In the genomic region with DNA sequence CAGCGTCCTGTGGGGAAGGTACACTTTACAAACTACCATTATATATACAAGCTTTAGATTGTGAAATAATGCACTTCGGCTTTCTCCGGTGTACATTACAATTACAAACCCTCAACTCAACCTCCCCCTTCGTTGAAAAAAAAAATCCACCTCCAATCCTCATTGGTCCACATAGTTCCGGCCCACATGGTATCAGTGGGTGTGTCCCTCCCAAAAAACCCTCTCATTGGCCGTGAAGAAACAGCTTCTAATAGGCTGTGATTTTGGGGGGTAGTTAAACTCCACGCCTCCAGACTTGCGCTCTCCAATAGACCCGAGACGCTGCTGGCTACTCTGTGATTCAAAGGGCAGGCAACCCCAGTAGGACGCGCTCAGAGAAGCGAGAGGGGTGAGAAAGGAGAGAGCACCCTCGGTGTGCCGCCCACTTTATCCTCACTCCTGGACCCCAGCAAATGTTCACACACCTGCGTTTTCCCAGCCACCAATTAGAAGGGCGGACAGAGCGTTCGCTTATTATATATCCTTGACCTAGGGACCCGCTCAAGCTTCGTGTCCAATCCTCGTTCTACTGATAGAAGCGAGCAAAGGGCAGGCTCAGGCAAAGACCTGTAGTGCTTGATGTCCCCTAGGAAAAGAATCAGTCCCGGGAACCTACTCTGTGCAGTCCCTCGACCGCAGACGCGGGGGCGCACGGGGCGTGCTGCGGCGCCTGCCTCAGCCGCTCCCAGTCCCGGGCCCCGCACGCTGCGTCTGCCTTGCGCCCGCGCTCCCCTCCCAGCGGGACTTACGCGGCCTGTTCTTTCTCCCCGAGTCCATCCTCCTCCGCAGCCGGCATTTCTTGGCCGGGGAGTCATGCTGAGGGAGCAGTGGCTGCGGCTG, we compare ENCODE assay signal across 1 cellular context.
A peak's percentile ranks its signal among the peaks of the same experiment; 100 is the strongest.
TF ChIP-seq lines count a peak whose summit lies in the region.

No MANE protein-coding gene starts in this region.

TF ChIP-seq in HepG2, 621 proteins besides CTCF, POLR2A, EP300 and RAD21 (continued from another document and continues in another):
- TF ChIP-seq GPN1 (CRISPR knock-in tag; IDR thresholded peaks at IDR 0.05; ENCODE audit: borderline replicate concordance) (no peak), ZNF232 (CRISPR knock-in tag; IDR thresholded peaks at IDR 0.05; ENCODE audit: borderline replicate concordance) (peak; percentile 64), SKI (IDR thresholded peaks at IDR 0.05; ENCODE audit: partially characterized antibody) (peak; percentile 42), KAT8 (CRISPR knock-in tag; IDR thresholded peaks at IDR 0.05) (peak; percentile 69), SCMH1 (CRISPR knock-in tag; IDR thresholded peaks at IDR 0.05; ENCODE audit: borderline replicate concordance) (no peak), MIER2 (CRISPR knock-in tag; IDR thresholded peaks at IDR 0.05) (peak; percentile 55; the same call in 1 of the 2 replicates), FOXK1 (CRISPR knock-in tag; IDR thresholded peaks at IDR 0.05; ENCODE audit: borderline replicate concordance, low read depth) (peak; percentile 67; the same call in 1 of the 2 replicates), ZFP36L2 (CRISPR knock-in tag; IDR thresholded peaks at IDR 0.05) (no peak), POLR2G (IDR thresholded peaks at IDR 0.05; ENCODE audit: low read depth, low read length) (peak; percentile 99), CREM (IDR thresholded peaks at IDR 0.05) (peak; percentile 77; the same call in 1 of the 2 replicates), CREM (CRISPR knock-in tag; IDR thresholded peaks at IDR 0.05) (no peak), PAX8 (CRISPR knock-in tag; IDR thresholded peaks at IDR 0.05; ENCODE audit: borderline replicate concordance) (no peak), ZNF496 (CRISPR knock-in tag; IDR thresholded peaks at IDR 0.05; ENCODE audit: insufficient replicate concordance) (no peak), ZNF614 (CRISPR knock-in tag; IDR thresholded peaks at IDR 0.05; ENCODE audit: borderline replicate concordance) (0 out of 2 replicates have a peak, but pooled peaks have one; percentile 49), RXRA (CRISPR knock-in tag; IDR thresholded peaks at IDR 0.05) (peak; percentile 13; the same call in 1 of the 2 replicates), JDP2 (CRISPR knock-in tag; IDR thresholded peaks at IDR 0.05; ENCODE audit: borderline replicate concordance) (peak; percentile 37; the same call in 1 of the 2 replicates), PRMT3 (CRISPR knock-in tag; IDR thresholded peaks at IDR 0.05; ENCODE audit: borderline replicate concordance, low read depth) (0 out of 2 replicates have a peak, but pooled peaks have one; percentile 56), MED13 (CRISPR knock-in tag; IDR thresholded peaks at IDR 0.05) (peak; percentile 83; the same call in 1 of the 2 replicates), THAP11 (CRISPR knock-in tag; IDR thresholded peaks at IDR 0.05) (peak; percentile 62; the same call in 1 of the 2 replicates), ZNF124 (CRISPR knock-in tag; IDR thresholded peaks at IDR 0.05) (peak; percentile 90), RAD51 (IDR thresholded peaks at IDR 0.05; ENCODE audit: borderline replicate concordance) (0 out of 2 replicates have a peak, but pooled peaks have one; percentile 20), SNAPC2 (CRISPR knock-in tag; IDR thresholded peaks at IDR 0.05) (peak; percentile 33; the same call in 1 of the 2 replicates), CENPT (CRISPR knock-in tag; IDR thresholded peaks at IDR 0.05; ENCODE audit: low read depth) (no peak), TBP (CRISPR knock-in tag; IDR thresholded peaks at IDR 0.05) (0 out of 2 replicates have a peak, but pooled peaks have one; percentile 22), ZBTB8A (CRISPR knock-in tag; IDR thresholded peaks at IDR 0.05; ENCODE audit: borderline replicate concordance, low read depth) (no peak), KLF12 (CRISPR knock-in tag; IDR thresholded peaks at IDR 0.05; ENCODE audit: borderline replicate concordance) (peak; percentile 61; the same call in 1 of the 2 replicates), MTA1 (CRISPR knock-in tag; IDR thresholded peaks at IDR 0.05; ENCODE audit: borderline replicate concordance) (no peak), MAF1 (CRISPR knock-in tag; IDR thresholded peaks at IDR 0.05; ENCODE audit: borderline replicate concordance) (peak; percentile 66; the same call in 1 of the 2 replicates), ZNF501 (CRISPR knock-in tag; IDR thresholded peaks at IDR 0.05) (peak; percentile 65; the same call in 1 of the 2 replicates), SMC3 (IDR thresholded peaks at IDR 0.05; ENCODE audit: low read length) (peak; percentile 46), ZSCAN9 (CRISPR knock-in tag; IDR thresholded peaks at IDR 0.05; ENCODE audit: borderline replicate concordance) (peak; percentile 91), HOXD1 (CRISPR knock-in tag; IDR thresholded peaks at IDR 0.05) (peak; percentile 27; the same call in 1 of the 2 replicates), TAF1 (CRISPR knock-in tag; IDR thresholded peaks at IDR 0.05) (peak; percentile 95), ZNF724P (CRISPR knock-in tag; IDR thresholded peaks at IDR 0.05; ENCODE audit: borderline replicate concordance) (0 out of 2 replicates have a peak, but pooled peaks have one; percentile 12), DNMT3B (CRISPR knock-in tag; conservative IDR thresholded peaks at IDR 0.05) (no peak), ZNF556 (CRISPR knock-in tag; IDR thresholded peaks at IDR 0.05; ENCODE audit: borderline replicate concordance) (peak; percentile 78), ZFP90 (CRISPR knock-in tag; IDR thresholded peaks at IDR 0.05; ENCODE audit: borderline replicate concordance) (peak; percentile 78), ZNF337 (CRISPR knock-in tag; IDR thresholded peaks at IDR 0.05; ENCODE audit: borderline replicate concordance, low read depth) (peak; percentile 79; the same call in 1 of the 2 replicates)
- TF ChIP-seq, protein P1, sequence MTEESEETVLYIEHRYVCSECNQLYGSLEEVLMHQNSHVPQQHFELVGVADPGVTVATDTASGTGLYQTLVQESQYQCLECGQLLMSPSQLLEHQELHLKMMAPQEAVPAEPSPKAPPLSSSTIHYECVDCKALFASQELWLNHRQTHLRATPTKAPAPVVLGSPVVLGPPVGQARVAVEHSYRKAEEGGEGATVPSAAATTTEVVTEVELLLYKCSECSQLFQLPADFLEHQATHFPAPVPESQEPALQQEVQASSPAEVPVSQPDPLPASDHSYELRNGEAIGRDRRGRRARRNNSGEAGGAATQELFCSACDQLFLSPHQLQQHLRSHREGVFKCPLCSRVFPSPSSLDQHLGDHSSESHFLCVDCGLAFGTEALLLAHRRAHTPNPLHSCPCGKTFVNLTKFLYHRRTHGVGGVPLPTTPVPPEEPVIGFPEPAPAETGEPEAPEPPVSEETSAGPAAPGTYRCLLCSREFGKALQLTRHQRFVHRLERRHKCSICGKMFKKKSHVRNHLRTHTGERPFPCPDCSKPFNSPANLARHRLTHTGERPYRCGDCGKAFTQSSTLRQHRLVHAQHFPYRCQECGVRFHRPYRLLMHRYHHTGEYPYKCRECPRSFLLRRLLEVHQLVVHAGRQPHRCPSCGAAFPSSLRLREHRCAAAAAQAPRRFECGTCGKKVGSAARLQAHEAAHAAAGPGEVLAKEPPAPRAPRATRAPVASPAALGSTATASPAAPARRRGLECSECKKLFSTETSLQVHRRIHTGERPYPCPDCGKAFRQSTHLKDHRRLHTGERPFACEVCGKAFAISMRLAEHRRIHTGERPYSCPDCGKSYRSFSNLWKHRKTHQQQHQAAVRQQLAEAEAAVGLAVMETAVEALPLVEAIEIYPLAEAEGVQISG (CRISPR knock-in tag; IDR thresholded peaks at IDR 0.05), result peak; percentile 76
- TF ChIP-seq, protein P2, sequence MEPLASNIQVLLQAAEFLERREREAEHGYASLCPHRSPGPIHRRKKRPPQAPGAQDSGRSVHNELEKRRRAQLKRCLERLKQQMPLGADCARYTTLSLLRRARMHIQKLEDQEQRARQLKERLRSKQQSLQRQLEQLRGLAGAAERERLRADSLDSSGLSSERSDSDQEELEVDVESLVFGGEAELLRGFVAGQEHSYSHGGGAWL (CRISPR knock-in tag; IDR thresholded peaks at IDR 0.05), result peak; percentile 45; the same call in 1 of the 2 replicates
- TF ChIP-seq, protein P3, sequence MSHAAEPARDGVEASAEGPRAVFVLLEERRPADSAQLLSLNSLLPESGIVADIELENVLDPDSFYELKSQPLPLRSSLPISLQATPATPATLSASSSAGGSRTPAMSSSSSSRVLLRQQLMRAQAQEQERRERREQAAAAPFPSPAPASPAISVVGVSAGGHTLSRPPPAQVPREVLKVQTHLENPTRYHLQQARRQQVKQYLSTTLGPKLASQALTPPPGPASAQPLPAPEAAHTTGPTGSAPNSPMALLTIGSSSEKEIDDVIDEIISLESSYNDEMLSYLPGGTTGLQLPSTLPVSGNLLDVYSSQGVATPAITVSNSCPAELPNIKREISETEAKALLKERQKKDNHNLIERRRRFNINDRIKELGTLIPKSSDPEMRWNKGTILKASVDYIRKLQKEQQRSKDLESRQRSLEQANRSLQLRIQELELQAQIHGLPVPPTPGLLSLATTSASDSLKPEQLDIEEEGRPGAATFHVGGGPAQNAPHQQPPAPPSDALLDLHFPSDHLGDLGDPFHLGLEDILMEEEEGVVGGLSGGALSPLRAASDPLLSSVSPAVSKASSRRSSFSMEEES (CRISPR knock-in tag; IDR thresholded peaks at IDR 0.05), result peak; percentile 72; the same call in 1 of the 2 replicates
- TF ChIP-seq, protein P4, sequence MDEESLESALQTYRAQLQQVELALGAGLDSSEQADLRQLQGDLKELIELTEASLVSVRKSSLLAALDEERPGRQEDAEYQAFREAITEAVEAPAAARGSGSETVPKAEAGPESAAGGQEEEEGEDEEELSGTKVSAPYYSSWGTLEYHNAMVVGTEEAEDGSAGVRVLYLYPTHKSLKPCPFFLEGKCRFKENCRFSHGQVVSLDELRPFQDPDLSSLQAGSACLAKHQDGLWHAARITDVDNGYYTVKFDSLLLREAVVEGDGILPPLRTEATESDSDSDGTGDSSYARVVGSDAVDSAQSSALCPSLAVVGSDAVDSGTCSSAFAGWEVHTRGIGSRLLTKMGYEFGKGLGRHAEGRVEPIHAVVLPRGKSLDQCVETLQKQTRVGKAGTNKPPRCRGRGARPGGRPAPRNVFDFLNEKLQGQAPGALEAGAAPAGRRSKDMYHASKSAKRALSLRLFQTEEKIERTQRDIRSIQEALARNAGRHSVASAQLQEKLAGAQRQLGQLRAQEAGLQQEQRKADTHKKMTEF (CRISPR knock-in tag; IDR thresholded peaks at IDR 0.05), result peak; percentile 60
- TF ChIP-seq, protein P5, sequence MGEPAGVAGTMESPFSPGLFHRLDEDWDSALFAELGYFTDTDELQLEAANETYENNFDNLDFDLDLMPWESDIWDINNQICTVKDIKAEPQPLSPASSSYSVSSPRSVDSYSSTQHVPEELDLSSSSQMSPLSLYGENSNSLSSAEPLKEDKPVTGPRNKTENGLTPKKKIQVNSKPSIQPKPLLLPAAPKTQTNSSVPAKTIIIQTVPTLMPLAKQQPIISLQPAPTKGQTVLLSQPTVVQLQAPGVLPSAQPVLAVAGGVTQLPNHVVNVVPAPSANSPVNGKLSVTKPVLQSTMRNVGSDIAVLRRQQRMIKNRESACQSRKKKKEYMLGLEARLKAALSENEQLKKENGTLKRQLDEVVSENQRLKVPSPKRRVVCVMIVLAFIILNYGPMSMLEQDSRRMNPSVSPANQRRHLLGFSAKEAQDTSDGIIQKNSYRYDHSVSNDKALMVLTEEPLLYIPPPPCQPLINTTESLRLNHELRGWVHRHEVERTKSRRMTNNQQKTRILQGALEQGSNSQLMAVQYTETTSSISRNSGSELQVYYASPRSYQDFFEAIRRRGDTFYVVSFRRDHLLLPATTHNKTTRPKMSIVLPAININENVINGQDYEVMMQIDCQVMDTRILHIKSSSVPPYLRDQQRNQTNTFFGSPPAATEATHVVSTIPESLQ (CRISPR knock-in tag; conservative IDR thresholded peaks at IDR 0.05), result no peak
- TF ChIP-seq, protein P6, sequence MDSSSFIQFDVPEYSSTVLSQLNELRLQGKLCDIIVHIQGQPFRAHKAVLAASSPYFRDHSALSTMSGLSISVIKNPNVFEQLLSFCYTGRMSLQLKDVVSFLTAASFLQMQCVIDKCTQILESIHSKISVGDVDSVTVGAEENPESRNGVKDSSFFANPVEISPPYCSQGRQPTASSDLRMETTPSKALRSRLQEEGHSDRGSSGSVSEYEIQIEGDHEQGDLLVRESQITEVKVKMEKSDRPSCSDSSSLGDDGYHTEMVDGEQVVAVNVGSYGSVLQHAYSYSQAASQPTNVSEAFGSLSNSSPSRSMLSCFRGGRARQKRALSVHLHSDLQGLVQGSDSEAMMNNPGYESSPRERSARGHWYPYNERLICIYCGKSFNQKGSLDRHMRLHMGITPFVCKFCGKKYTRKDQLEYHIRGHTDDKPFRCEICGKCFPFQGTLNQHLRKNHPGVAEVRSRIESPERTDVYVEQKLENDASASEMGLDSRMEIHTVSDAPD (CRISPR knock-in tag; IDR thresholded peaks at IDR 0.05), result no peak; the same call in 1 of the 2 replicates
- TF ChIP-seq, protein P7, sequence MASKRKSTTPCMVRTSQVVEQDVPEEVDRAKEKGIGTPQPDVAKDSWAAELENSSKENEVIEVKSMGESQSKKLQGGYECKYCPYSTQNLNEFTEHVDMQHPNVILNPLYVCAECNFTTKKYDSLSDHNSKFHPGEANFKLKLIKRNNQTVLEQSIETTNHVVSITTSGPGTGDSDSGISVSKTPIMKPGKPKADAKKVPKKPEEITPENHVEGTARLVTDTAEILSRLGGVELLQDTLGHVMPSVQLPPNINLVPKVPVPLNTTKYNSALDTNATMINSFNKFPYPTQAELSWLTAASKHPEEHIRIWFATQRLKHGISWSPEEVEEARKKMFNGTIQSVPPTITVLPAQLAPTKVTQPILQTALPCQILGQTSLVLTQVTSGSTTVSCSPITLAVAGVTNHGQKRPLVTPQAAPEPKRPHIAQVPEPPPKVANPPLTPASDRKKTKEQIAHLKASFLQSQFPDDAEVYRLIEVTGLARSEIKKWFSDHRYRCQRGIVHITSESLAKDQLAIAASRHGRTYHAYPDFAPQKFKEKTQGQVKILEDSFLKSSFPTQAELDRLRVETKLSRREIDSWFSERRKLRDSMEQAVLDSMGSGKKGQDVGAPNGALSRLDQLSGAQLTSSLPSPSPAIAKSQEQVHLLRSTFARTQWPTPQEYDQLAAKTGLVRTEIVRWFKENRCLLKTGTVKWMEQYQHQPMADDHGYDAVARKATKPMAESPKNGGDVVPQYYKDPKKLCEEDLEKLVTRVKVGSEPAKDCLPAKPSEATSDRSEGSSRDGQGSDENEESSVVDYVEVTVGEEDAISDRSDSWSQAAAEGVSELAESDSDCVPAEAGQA (IDR thresholded peaks at IDR 0.05; ENCODE audit: low read depth), result 0 out of 2 replicates have a peak, but pooled peaks have one; percentile 33
- TF ChIP-seq, protein P7 (CRISPR knock-in tag; IDR thresholded peaks at IDR 0.05; ENCODE audit: borderline replicate concordance), result 0 out of 2 replicates have a peak, but pooled peaks have one; percentile 45
